13 cellular contexts compared by ENCODE assay signal in genomic region chr19:17526922-17527321, GRCh38. TPM values are rescaled to one million over a fixed set of nuclear protein-coding genes. Genes with fewer than 3 reads are reported as not detected.
DNase-seq lines count a peak whose midpoint lies in the region; ATAC-seq and TF ChIP-seq lines count a peak whose summit lies in the region.
"Had no signal": no experiment of that assay in that cellular context is flagged by ENCODE, and none has a peak within 500 bp of the region (broad histone marks: within the 10 kb centered on the region; RNA-seq: fewer than 3 reads in every experiment).

No MANE protein-coding gene starts in this region.

- H3K4me1 ChIP-seq in Karpas-422 (ENCODE audit: low read length) = peaks cover 25% of the 10 kb centered on the region
- H3K4me1 ChIP-seq in mucosa of descending colon (ENCODE audit: low read depth) = no peaks in the 10 kb centered on the region
- peaks cover 0 to 15% (median 3%) of the 10 kb centered on the region in 4 donors for H3K4me1 ChIP-seq in tibial nerve

- peak; percentile 63 for ATAC-seq in mucosa of descending colon
- ATAC-seq: SK-N-SH treated with all-trans-retinoic acid at 6 μM for 48 hours had no signal

- TF ChIP-seq CTCF in mucosa of descending colon (IDR thresholded peaks at IDR 0.05) (no peak), tibial nerve (IDR thresholded peaks at IDR 0.05) (no peak)

- no peak for TF ChIP-seq POLR2A in tibial nerve (IDR thresholded peaks at IDR 0.05)

- H3K9me3 ChIP-seq in Karpas-422 (ENCODE audit: low read length) (no peaks in the 10 kb centered on the region), mucosa of descending colon (no peaks in the 10 kb centered on the region), tibial nerve (peaks cover 0 to 13% (median 0%) of the 10 kb centered on the region in 4 donors)

- H3K4me3 ChIP-seq in Karpas-422 (ENCODE audit: low read length) = no peak overlapping the region
- no peak overlapping the region for H3K4me3 ChIP-seq in mucosa of descending colon
- H3K4me3 ChIP-seq in tibial nerve = peak overlapping the region in 1 of 4 donors; percentile 33
- H3K4me3 ChIP-seq: upper lobe of left lung had no signal

- intact Hi-C loops in mucosa of descending colon (cut with DNase I, micrococcal nuclease) = no loop called here

- H3K4me2 ChIP-seq in Karpas-422 (ENCODE audit: low read depth, low read length, poor library complexity, severe bottlenecking) = peak overlapping the region; percentile 21

- 43 to 56% methylated on average over 16 of the region's 16 CpGs for WGBS in tibial nerve, 2 donors

- no peak overlapping the region for H2AFZ ChIP-seq in Karpas-422 (ENCODE audit: low read length)

- no peaks in the 10 kb centered on the region for H4K20me1 ChIP-seq in Karpas-422 (ENCODE audit: insufficient read depth, low read depth, low read length)

- H3K36me3 ChIP-seq in Karpas-422 (ENCODE audit: insufficient read depth, low read length) = no peaks in the 10 kb centered on the region
- H3K36me3 ChIP-seq in mucosa of descending colon (ENCODE audit: low read depth) = no peaks in the 10 kb centered on the region
- H3K36me3 ChIP-seq in tibial nerve = peaks cover 0 to 2% (median 0%) of the 10 kb centered on the region in 3 donors
- H3K36me3 ChIP-seq: upper lobe of left lung had no signal

- no peak overlapping the region for H3K9ac ChIP-seq in Karpas-422 (ENCODE audit: low read length)

- DNase-seq in NCI-H2107 treated with DMSO at 0.1 percent for 48 hours (lab: John Stamatoyannopoulos, UW; ENCODE audit: unreplicated experiment) (peak; percentile 11), NCI-H2107 (lab: John Stamatoyannopoulos, UW) (no peak), GM19238 (ENCODE audit: insufficient read length, low spot score) (peak; percentile 62), Karpas-422 (peak; percentile 59), mucosa of descending colon (peak in 1 of 3 donors; percentile 74), SW 1271 (lab: John Stamatoyannopoulos, UW) (no peak), tibial nerve (ENCODE audit: low spot score in 2 of 2) (no peak), nucleus accumbens (lab: John Stamatoyannopoulos, UW) (no peak)
- DNase-seq: activated naive CD4-positive, alpha-beta T cell treated with anti-CD3 and anti-CD28 coated beads, Interleukin-2, amount 50 U/mL, for 16 hours; NCI-H526 treated with DMSO at 0.1 percent for 48 hours had no signal

- no peaks in the 10 kb centered on the region for H3K9me2 ChIP-seq in Karpas-422 (replicated peaks; ENCODE audit: insufficient read depth, low read length)

- H3K27ac ChIP-seq in Karpas-422 (ENCODE audit: low read length) = no peak overlapping the region
- no peak overlapping the region for H3K27ac ChIP-seq in tibial nerve
- H3K27ac ChIP-seq: HL-60, upper lobe of left lung had no signal

- no peaks in the 10 kb centered on the region for H3K79me2 ChIP-seq in Karpas-422 (ENCODE audit: low read length)

- H3K27me3 ChIP-seq in Karpas-422 (ENCODE audit: low read length) (peaks cover 4% of the 10 kb centered on the region; the same call in 1 of the 2 replicates), tibial nerve (peaks cover 0 to 13% of the 10 kb centered on the region in 2 donors)
- H3K27me3 ChIP-seq: upper lobe of left lung had no signal

- no peak for TF ChIP-seq EP300 in tibial nerve (IDR thresholded peaks at IDR 0.05)

RNA-seq across cellular contexts. Expression of gene PGLS, which starts 15.5 kb away (rescaled TPM):
- 93.0 and 130 TPM in 2 replicates for total RNA-seq in Karpas-422 (2014; rRNA removed; shearing (Covaris generic); ENCODE audit: low replicate concordance)
- total RNA-seq in mucosa of descending colon = 100 to 1,000 TPM in 1 of 3 donors, 10 to 100 TPM in 2; 62.3 to 103 (median 77.7) TPM
- total RNA-seq in tibial nerve = 10 to 100 TPM; 82.2 to 96.7 (median 92.2) TPM

RNA-seq across cellular contexts. Expression of gene COLGALT1, which starts 28.5 kb away (rescaled TPM):
- total RNA-seq in Karpas-422 (2014; rRNA removed; shearing (Covaris generic); ENCODE audit: low replicate concordance) = 25.0 and 25.5 TPM in 2 replicates
- total RNA-seq in mucosa of descending colon (10 to 100 TPM; 50.1 to 71.0 (median 50.8) TPM), tibial nerve (100 to 1,000 TPM in 1 of 4 donors, 10 to 100 TPM in 3; 74.5 to 141 (median 88.2) TPM)

RNA-seq across cellular contexts. Expression of gene SLC27A1, which starts 56.6 kb away (rescaled TPM):
- 4.0 and 4.8 TPM in 2 replicates for total RNA-seq in Karpas-422 (2014; rRNA removed; shearing (Covaris generic); ENCODE audit: low replicate concordance)
- total RNA-seq in mucosa of descending colon (10 to 100 TPM in 1 of 3 donors, 1 to 10 TPM in 2; 5.7 to 17.2 (median 6.2) TPM), tibial nerve (10 to 100 TPM; 30.6 to 69.3 (median 55.9) TPM)

Comparison
In these comparisons a context has a peak if more than half of its experiments do, and no peak if none do; other contexts are left out.
1. DNase-seq: peak in NCI-H2107 treated with DMSO at 0.1 percent for 48 hours (single experiment), GM19238 (single experiment) and Karpas-422 (single experiment); none in NCI-H2107 (single experiment), SW 1271 (0 of 2), tibial nerve (0 of 2) and nucleus accumbens (0 of 56).